Comparison of ENCODE assay signal across 1 cellular context in genomic region chr2:9331704-9332103, GRCh38.
A peak's percentile ranks its signal among the peaks of the same experiment; 100 is the strongest.
TF ChIP-seq lines count a peak whose summit lies in the region.

No MANE protein-coding gene starts in this region.

TF ChIP-seq in K562, 482 proteins besides CTCF, POLR2A, EP300 and RAD21 (continued from another document):
- no peak for TF ChIP-seq PBX2 (CRISPR knock-in tag; IDR thresholded peaks at IDR 0.05; ENCODE audit: low read depth)
- 0 out of 2 replicates have a peak, but pooled peaks have one; percentile 21 for TF ChIP-seq PBX2 (tag; conservative IDR thresholded peaks at IDR 0.05; ENCODE audit: low read depth)
- TF ChIP-seq TRIM25 (IDR thresholded peaks at IDR 0.05; ENCODE audit: borderline replicate concordance): no peak
- peak in 1 of 2 experiments; percentile 64; a peak in 1 of 4 replicates for TF ChIP-seq RCOR1 (IDR thresholded peaks at IDR 0.05; ENCODE audit: borderline replicate concordance in 1 of 2, low read depth in 2 of 2, low read length in 2 of 2)
- peak; percentile 79 for TF ChIP-seq ETV5 (CRISPR knock-in tag; IDR thresholded peaks at IDR 0.05; ENCODE audit: low read depth)
- TF ChIP-seq KLF13 (tag; IDR thresholded peaks at IDR 0.05; ENCODE audit: borderline replicate concordance, low read depth): no peak
- no peak for TF ChIP-seq SMC3 (conservative IDR thresholded peaks at IDR 0.05; ENCODE audit: insufficient read depth, low read depth, low read length)
- peak; percentile 82 for TF ChIP-seq CBFA2T2 (conservative IDR thresholded peaks at IDR 0.05)
- TF ChIP-seq ZNF408 (CRISPR knock-in tag; IDR thresholded peaks at IDR 0.05; ENCODE audit: low read depth): no peak
- peak; percentile 91 for TF ChIP-seq DACH1 (IDR thresholded peaks at IDR 0.05; ENCODE audit: partially characterized antibody)
- peak; percentile 47; the same call in 1 of the 2 replicates for TF ChIP-seq ZNF384 (IDR thresholded peaks at IDR 0.05; ENCODE audit: low read depth, low read length)
- TF ChIP-seq TEAD4 (IDR thresholded peaks at IDR 0.05; ENCODE audit: low read length): peak; percentile 84
- no peak for TF ChIP-seq TEAD4 (CRISPR knock-in tag; IDR thresholded peaks at IDR 0.05; ENCODE audit: borderline replicate concordance)
- peak; percentile 82 for TF ChIP-seq ZBTB7A (IDR thresholded peaks at IDR 0.05; ENCODE audit: borderline replicate concordance, control insufficient read depth, low read depth, low read length)
- peak; percentile 52; the same call in 1 of the 2 replicates for TF ChIP-seq ZEB2 (IDR thresholded peaks at IDR 0.05)
- TF ChIP-seq ATF1 (CRISPR knock-in tag; IDR thresholded peaks at IDR 0.05): no peak
- 0 out of 2 replicates have a peak, but pooled peaks have one; percentile 22 for TF ChIP-seq ATF1 (tag; IDR thresholded peaks at IDR 0.05)
- 0 out of 2 replicates have a peak, but pooled peaks have one; percentile 60 for TF ChIP-seq SMAD4 (CRISPR knock-in tag; conservative IDR thresholded peaks at IDR 0.05)
- peak; percentile 74 for TF ChIP-seq ARID1B (IDR thresholded peaks at IDR 0.05)
- no peak for TF ChIP-seq HDAC3 (IDR thresholded peaks at IDR 0.05; ENCODE audit: borderline replicate concordance, partially characterized antibody)
- TF ChIP-seq MEIS2 (IDR thresholded peaks at IDR 0.05; ENCODE audit: partially characterized antibody): peak; percentile 57
- no peak for TF ChIP-seq JUN (IDR thresholded peaks at IDR 0.05; ENCODE audit: borderline replicate concordance, low read depth, low read length)
- TF ChIP-seq JUN (CRISPR knock-in tag; IDR thresholded peaks at IDR 0.05; ENCODE audit: borderline replicate concordance): no peak
- 0 out of 2 replicates have a peak, but pooled peaks have one; percentile 65 for TF ChIP-seq ZNF57 (CRISPR knock-in tag; IDR thresholded peaks at IDR 0.05)
- TF ChIP-seq NFIC (IDR thresholded peaks at IDR 0.05): peak; percentile 43; the same call in 1 of the 2 replicates
- no peak for TF ChIP-seq ZSCAN29 (IDR thresholded peaks at IDR 0.05)
- peak; percentile 60; the same call in 1 of the 2 replicates for TF ChIP-seq CREM (IDR thresholded peaks at IDR 0.05; ENCODE audit: low read depth)
- peak in 1 of 2 experiments; percentile 28; a peak in 1 of 4 replicates for TF ChIP-seq MNT (conservative IDR thresholded peaks at IDR 0.05)
- TF ChIP-seq CXXC5 (CRISPR knock-in tag; IDR thresholded peaks at IDR 0.05): peak; percentile 18; the same call in 1 of the 2 replicates
- TF ChIP-seq TAL1 (IDR thresholded peaks at IDR 0.05): peak; percentile 65
- no peak for TF ChIP-seq SMARCA5 (IDR thresholded peaks at IDR 0.05)
- TF ChIP-seq XRCC3 (IDR thresholded peaks at IDR 0.05): no peak
- no peak for TF ChIP-seq LEF1 (IDR thresholded peaks at IDR 0.05)
- 0 out of 2 replicates have a peak, but pooled peaks have one; percentile 36 for TF ChIP-seq KLF16 (IDR thresholded peaks at IDR 0.05)
- TF ChIP-seq MBD2 (IDR thresholded peaks at IDR 0.05; ENCODE audit: borderline replicate concordance, low read depth): no peak
- no peak for TF ChIP-seq ELF1 (tag; IDR thresholded peaks at IDR 0.05)
- no peak for TF ChIP-seq FOXP1 (CRISPR knock-in tag; IDR thresholded peaks at IDR 0.05)
- 0 out of 4 replicates have a peak, but pooled peaks of 1 of the 2 experiments have one; percentile 38 for TF ChIP-seq MAZ (CRISPR knock-in tag; conservative IDR thresholded peaks at IDR 0.05 in 1 of 2, IDR thresholded peaks at IDR 0.05 in 1 of 2)
- TF ChIP-seq STAT5A (IDR thresholded peaks at IDR 0.05; ENCODE audit: borderline replicate concordance, low read length): peak; percentile 46; the same call in 1 of the 2 replicates
- peak; percentile 72 for TF ChIP-seq POLR2AphosphoS5 (IDR thresholded peaks at IDR 0.05; ENCODE audit: control insufficient read depth, insufficient read depth, low read depth, low read length)
- TF ChIP-seq NR2C2 (CRISPR knock-in tag; IDR thresholded peaks at IDR 0.05): no peak
- TF ChIP-seq NR2C2 (tag; IDR thresholded peaks at IDR 0.05): no peak
- TF ChIP-seq VEZF1 (CRISPR knock-in tag; IDR thresholded peaks at IDR 0.05): peak; percentile 65
- TF ChIP-seq RBM34 (IDR thresholded peaks at IDR 0.05; ENCODE audit: borderline replicate concordance, insufficient read depth, low read length): no peak
- no peak for TF ChIP-seq ESRRB (CRISPR knock-in tag; IDR thresholded peaks at IDR 0.05; ENCODE audit: borderline replicate concordance)
- TF ChIP-seq PRDM10 (IDR thresholded peaks at IDR 0.05; ENCODE audit: partially characterized antibody): peak; percentile 38
- no peak for TF ChIP-seq ZNF449 (CRISPR knock-in tag; IDR thresholded peaks at IDR 0.05)
- TF ChIP-seq HDAC2 (IDR thresholded peaks at IDR 0.05): no peak
- TF ChIP-seq ZKSCAN3 (CRISPR knock-in tag; IDR thresholded peaks at IDR 0.05): no peak
- peak; percentile 87 for TF ChIP-seq CBFA2T3 (IDR thresholded peaks at IDR 0.05)
- no peak for TF ChIP-seq ZKSCAN8 (CRISPR knock-in tag; IDR thresholded peaks at IDR 0.05)
- TF ChIP-seq CTBP1 (IDR thresholded peaks at IDR 0.05; ENCODE audit: borderline replicate concordance): peak; percentile 58; the same call in 1 of the 2 replicates
- TF ChIP-seq DPF2 (IDR thresholded peaks at IDR 0.05): peak; percentile 65; the same call in 1 of the 2 replicates
- TF ChIP-seq TEAD1 (CRISPR knock-in tag; IDR thresholded peaks at IDR 0.05): peak in 1 of 2 experiments; percentile 90; a peak in 1 of 4 replicates
- TF ChIP-seq RFX5 (IDR thresholded peaks at IDR 0.05; ENCODE audit: low read depth, low read length): peak; percentile 89
- TF ChIP-seq ZNF274 (IDR thresholded peaks at IDR 0.05; ENCODE audit: borderline replicate concordance, low read depth, low read length): no peak
- TF ChIP-seq GATAD2A (IDR thresholded peaks at IDR 0.05): no peak
- TF ChIP-seq LCOR (CRISPR knock-in tag; IDR thresholded peaks at IDR 0.05): no peak
- no peak for TF ChIP-seq SREBF2 (CRISPR knock-in tag; IDR thresholded peaks at IDR 0.05)
- TF ChIP-seq TCF3 (CRISPR knock-in tag; IDR thresholded peaks at IDR 0.05): peak; percentile 89
- no peak for TF ChIP-seq NRF1 (conservative IDR thresholded peaks at IDR 0.05 in 1 of 2, IDR thresholded peaks at IDR 0.05 in 1 of 2)
- TF ChIP-seq CREB1 (IDR thresholded peaks at IDR 0.05): peak; percentile 51; the same call in 1 of the 2 replicates
- peak; percentile 27; the same call in 1 of the 2 replicates for TF ChIP-seq CREB1 (CRISPR knock-in tag; IDR thresholded peaks at IDR 0.05)
- peak; percentile 54 for TF ChIP-seq SMARCA4 (IDR thresholded peaks at IDR 0.05)
TF ChIP-seq in K562: peak in this region for 38.
